Comparison of ENCODE assay signal across 5 cellular contexts in the genomic region with DNA sequence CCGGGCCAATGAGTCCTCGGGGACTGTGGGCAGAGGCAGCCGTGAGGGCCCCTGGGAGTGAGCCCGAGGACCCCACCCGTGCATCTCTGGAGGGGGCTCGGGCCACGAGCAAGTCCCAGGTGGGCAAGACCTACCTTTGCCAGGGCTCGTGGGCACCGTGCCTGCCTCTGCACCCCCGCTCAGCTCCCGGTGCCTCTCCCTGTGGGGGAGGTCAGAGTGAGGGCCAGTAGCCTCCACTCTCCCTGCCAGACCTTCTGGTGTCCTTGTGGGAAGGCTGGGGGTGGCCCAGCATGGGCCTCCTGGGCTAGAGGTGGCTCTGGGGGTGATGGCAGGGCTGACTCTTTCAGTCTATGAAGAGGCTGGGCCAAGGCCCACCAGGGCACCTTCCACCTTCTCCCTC. TPM values are rescaled to one million over a fixed set of nuclear protein-coding genes. Genes with fewer than 3 reads are reported as not detected.
"Had no signal": no experiment of that assay in that cellular context is flagged by ENCODE, and none has a peak within 500 bp of the region (broad histone marks: within the 10 kb centered on the region; RNA-seq: fewer than 3 reads in every experiment).

No MANE protein-coding gene starts in this region.

RNA-seq across cellular contexts. Expression of a gene that starts 31.7 kb away (rescaled TPM):
- total RNA-seq: GM23338, H1, HFFc6, HT1080, IMR-90 had no signal
- polyA plus RNA-seq: H1, IMR-90 had no signal

RNA-seq across cellular contexts. Expression of a gene that starts 35.9 kb away (rescaled TPM):
- total RNA-seq: HT1080, IMR-90 had no signal
- polyA plus RNA-seq: IMR-90 had no signal
